Comparison of ENCODE assay signal across 1 cellular context in the genomic region with DNA sequence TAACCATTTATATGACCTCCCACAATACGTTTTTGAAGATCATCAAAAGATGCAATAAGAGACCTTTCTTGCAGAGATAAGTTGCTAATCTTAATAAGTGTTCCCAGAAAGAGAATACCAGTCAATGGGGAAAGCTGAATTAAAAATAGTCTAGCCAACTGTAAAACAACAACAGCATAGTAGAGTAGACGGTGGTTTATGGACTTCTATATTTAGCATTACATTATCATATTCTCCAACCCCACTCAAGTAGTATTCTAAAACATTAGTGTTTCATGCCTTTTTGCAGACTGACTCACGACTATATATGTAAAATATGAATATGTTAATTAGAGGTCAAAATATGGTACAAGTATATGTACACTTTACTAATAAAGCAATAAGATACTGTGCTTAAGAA.
TF ChIP-seq lines count a peak whose summit lies in the region.

No MANE protein-coding gene starts in this region.

TF ChIP-seq in GM23338, 12 proteins besides CTCF, POLR2A, EP300 and RAD21 (continued from another document):
- TF ChIP-seq REST (IDR thresholded peaks at IDR 0.05; ENCODE audit: unreplicated experiment) = no peak
- TF ChIP-seq STAT1 (IDR thresholded peaks at IDR 0.05; ENCODE audit: unreplicated experiment) = no peak
- TF ChIP-seq, protein P1, sequence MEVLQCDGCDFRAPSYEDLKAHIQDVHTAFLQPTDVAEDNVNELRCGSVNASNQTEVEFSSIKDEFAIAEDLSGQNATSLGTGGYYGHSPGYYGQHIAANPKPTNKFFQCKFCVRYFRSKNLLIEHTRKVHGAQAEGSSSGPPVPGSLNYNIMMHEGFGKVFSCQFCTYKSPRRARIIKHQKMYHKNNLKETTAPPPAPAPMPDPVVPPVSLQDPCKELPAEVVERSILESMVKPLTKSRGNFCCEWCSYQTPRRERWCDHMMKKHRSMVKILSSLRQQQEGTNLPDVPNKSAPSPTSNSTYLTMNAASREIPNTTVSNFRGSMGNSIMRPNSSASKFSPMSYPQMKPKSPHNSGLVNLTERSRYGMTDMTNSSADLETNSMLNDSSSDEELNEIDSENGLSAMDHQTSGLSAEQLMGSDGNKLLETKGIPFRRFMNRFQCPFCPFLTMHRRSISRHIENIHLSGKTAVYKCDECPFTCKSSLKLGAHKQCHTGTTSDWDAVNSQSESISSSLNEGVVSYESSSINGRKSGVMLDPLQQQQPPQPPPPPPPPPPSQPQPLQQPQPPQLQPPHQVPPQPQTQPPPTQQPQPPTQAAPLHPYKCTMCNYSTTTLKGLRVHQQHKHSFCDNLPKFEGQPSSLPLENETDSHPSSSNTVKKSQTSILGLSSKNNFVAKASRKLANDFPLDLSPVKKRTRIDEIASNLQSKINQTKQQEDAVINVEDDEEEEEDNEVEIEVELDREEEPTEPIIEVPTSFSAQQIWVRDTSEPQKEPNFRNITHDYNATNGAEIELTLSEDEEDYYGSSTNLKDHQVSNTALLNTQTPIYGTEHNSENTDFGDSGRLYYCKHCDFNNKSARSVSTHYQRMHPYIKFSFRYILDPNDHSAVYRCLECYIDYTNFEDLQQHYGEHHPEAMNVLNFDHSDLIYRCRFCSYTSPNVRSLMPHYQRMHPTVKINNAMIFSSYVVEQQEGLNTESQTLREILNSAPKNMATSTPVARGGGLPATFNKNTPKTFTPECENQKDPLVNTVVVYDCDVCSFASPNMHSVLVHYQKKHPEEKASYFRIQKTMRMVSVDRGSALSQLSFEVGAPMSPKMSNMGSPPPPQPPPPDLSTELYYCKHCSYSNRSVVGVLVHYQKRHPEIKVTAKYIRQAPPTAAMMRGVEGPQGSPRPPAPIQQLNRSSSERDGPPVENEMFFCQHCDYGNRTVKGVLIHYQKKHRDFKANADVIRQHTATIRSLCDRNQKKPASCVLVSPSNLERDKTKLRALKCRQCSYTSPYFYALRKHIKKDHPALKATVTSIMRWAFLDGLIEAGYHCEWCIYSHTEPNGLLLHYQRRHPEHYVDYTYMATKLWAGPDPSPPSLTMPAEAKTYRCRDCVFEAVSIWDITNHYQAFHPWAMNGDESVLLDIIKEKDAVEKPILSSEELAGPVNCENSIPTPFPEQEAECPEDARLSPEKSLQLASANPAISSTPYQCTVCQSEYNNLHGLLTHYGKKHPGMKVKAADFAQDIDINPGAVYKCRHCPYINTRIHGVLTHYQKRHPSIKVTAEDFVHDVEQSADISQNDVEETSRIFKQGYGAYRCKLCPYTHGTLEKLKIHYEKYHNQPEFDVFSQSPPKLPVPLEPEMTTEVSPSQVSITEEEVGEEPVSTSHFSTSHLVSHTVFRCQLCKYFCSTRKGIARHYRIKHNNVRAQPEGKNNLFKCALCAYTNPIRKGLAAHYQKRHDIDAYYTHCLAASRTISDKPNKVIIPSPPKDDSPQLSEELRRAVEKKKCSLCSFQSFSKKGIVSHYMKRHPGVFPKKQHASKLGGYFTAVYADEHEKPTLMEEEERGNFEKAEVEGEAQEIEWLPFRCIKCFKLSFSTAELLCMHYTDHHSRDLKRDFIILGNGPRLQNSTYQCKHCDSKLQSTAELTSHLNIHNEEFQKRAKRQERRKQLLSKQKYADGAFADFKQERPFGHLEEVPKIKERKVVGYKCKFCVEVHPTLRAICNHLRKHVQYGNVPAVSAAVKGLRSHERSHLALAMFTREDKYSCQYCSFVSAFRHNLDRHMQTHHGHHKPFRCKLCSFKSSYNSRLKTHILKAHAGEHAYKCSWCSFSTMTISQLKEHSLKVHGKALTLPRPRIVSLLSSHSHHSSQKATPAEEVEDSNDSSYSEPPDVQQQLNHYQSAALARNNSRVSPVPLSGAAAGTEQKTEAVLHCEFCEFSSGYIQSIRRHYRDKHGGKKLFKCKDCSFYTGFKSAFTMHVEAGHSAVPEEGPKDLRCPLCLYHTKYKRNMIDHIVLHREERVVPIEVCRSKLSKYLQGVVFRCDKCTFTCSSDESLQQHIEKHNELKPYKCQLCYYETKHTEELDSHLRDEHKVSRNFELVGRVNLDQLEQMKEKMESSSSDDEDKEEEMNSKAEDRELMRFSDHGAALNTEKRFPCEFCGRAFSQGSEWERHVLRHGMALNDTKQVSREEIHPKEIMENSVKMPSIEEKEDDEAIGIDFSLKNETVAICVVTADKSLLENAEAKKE (CRISPR knock-in tag; IDR thresholded peaks at IDR 0.05) = no peak
- TF ChIP-seq EZH2phosphoT487 (IDR thresholded peaks at IDR 0.05; ENCODE audit: unreplicated experiment) = no peak
- no peak for TF ChIP-seq JUNB (IDR thresholded peaks at IDR 0.05; ENCODE audit: unreplicated experiment)
